Comparison of ENCODE assay signal across 28 cellular contexts in the genomic region with DNA sequence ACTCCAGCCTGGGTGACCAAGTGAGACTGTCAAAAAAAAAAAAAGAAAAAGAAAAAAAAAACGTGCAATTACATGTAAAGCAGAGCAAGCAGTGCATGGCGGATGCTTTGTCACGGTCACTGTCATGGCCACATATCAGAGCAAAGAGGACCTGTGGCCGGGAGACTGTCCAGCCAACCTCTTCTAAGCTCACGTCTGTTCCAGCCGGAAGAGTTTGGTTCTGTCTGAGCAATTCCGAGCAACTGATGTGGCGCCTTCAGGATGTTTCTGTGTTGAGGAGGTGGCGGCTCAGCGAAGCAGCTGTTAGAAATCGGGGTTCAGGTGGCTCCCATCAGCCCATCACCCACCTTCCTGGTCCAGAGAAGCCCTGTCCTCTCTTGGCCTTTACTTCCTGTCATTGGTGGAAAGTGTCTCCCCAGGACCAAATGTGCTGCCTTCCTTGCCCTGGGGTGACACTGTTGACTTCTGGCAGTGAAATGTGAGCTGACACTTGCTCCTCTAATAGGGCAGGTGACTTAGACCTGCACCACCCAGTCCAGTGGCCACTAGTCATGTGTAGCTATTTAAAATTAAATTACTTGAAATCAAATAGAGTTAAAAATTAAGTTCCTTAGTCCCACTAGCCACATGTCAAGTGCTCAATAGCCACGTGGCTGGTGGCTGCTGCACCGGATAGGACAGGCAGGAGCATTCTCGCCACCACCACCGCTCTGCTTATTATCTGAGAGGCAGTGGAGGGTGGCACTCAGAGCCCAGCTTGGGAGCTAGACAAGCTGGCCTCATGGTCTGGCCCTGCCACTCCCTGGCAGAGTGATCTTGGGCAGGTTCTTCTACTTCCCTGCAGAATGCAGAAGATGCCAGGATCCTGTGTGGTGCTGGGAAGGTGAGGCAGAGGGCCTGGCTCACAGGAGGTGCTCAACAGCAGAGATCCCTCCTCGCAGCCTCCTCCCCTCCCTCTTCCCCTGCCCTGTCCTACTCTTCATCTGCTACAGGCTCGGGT.
A peak's percentile ranks its signal among the peaks of the same experiment; 100 is the strongest.
DNase-seq lines count a peak whose midpoint lies in the region; ATAC-seq and TF ChIP-seq lines count a peak whose summit lies in the region.
"Had no signal": no experiment of that assay in that cellular context is flagged by ENCODE, and none has a peak within 500 bp of the region (broad histone marks: within the 10 kb centered on the region; RNA-seq: fewer than 3 reads in every experiment).

No MANE protein-coding gene starts in this region.

- no peaks in the 10 kb centered on the region for H3K36me3 ChIP-seq in right atrium auricular region
- H3K36me3 ChIP-seq in left ventricle myocardium inferior, result no peaks in the 10 kb centered on the region
- H3K36me3 ChIP-seq in parathyroid adenoma (ENCODE audit: control insufficient read depth, insufficient read depth, low read length), result no peaks in the 10 kb centered on the region
- H3K36me3 ChIP-seq: neutrophil had no signal

- peak; percentile 55 for ATAC-seq in Right ventricle myocardium superior (ENCODE audit: poor library complexity)
- ATAC-seq in GM18502 (IDR thresholded peaks at IDR 0.05; ENCODE audit: poor library complexity, unreplicated experiment), result no peak
- ATAC-seq: sciatic nerve; stimulated activated effector memory CD8-positive, alpha-beta T cell treated with anti-CD3 and anti-CD28 coated beads, Interleukin-12 subunit alpha, Interleukin-12 subunit beta, amount 100 ng/mL, for 72 hours had no signal

- H3K27ac ChIP-seq in right atrium auricular region, result no peak overlapping the region
- H3K27ac ChIP-seq in left ventricle myocardium inferior (replicated peaks), result peak overlapping the region; percentile 59
- H3K27ac ChIP-seq in parathyroid adenoma, result peak overlapping the region; percentile 98
- H3K27ac ChIP-seq: GM23248, neutrophil had no signal

- intact Hi-C loops in Right ventricle myocardium superior (cut with DNase I) (loop anchor here (10.0 kb wide), 1 partner anchor 175 kb away; no protein-coding TSS in a partner anchor), left ventricle myocardium inferior (cut with micrococcal nuclease) (no loop called here)
- intact Hi-C loops in activated T-helper 1 cell treated with anti-CD3 and anti-CD28 coated beads, Interleukin-12 subunit alpha, Interleukin-12 subunit beta, Interleukin-2, Interleukin-4 antibody, amounts not matched to agents 30 ng/mL and 10 ng/mL and 1 ng/mL, durations not matched to agents 14 hours and 24 hours and 36 hours (cut with micrococcal nuclease), result no loop called here

- H3K27ac Mint-ChIP-seq in nephron progenitor cell, result no peak overlapping the region
- H3K27ac Mint-ChIP-seq in activated T-helper 1 cell treated with anti-CD3 and anti-CD28 coated beads, Interleukin-12 subunit alpha, Interleukin-12 subunit beta, Interleukin-2, Interleukin-4 antibody, amounts not matched to agents 30 ng/mL and 10 ng/mL and 1 ng/mL, durations not matched to agents 14 hours and 24 hours and 36 hours, result no peak overlapping the region
- H3K27ac Mint-ChIP-seq: CD4-positive, alpha-beta memory T cell; HFFc6; progenitor cell of endocrine pancreas; stimulated activated effector memory CD8-positive, alpha-beta T cell treated with anti-CD3 and anti-CD28 coated beads, Interleukin-12 subunit alpha, Interleukin-12 subunit beta, amount 100 ng/mL, for 72 hours had no signal

- no peak overlapping the region for H3K9ac ChIP-seq in parathyroid adenoma
- H3K9ac ChIP-seq: GM23248 had no signal

- DNase-seq in Right ventricle myocardium superior (peak; percentile 53), right atrium auricular region (ENCODE audit: low spot score) (no peak), left ventricle myocardium inferior (no peak), 8988T (no peak), nephron progenitor cell (no peak)
- DNase-seq in activated T-helper 1 cell treated with anti-CD3 and anti-CD28 coated beads, Interleukin-12 subunit alpha, Interleukin-12 subunit beta, Interleukin-2, Interleukin-4 antibody, amounts not matched to agents 30 ng/mL and 10 ng/mL and 1 ng/mL, durations not matched to agents 14 hours and 24 hours and 36 hours (ENCODE audit: low spot score), result no peak
- DNase-seq: activated CD4-positive, alpha-beta T cell treated with anti-CD3 and anti-CD28 coated beads, Interleukin-2, amount 50 U/mL, for 48 hours; activated CD4-positive, CD25-positive, alpha-beta regulatory T cell treated with anti-CD3 and anti-CD28 coated beads, Interleukin-2, amount 50 U/mL, for 72 hours; activated CD8-positive, alpha-beta memory T cell treated with anti-CD3 and anti-CD28 coated beads, Interleukin-2, amount 50 U/mL, for 4 hours; activated naive CD4-positive, alpha-beta T cell treated with Interleukin-2 at 50 U/mL for 16 hours; CD4-positive, alpha-beta memory T cell; central memory CD4-positive, alpha-beta T cell; GM23248; HFFc6; KG1; mesenchymal stem cell; NCI-H1092 treated with DMSO at 0.1 percent for 48 hours; NCI-H187 treated with DMSO at 0.1 percent for 48 hours; NCI-H524; NK-92 treated with Interleukin-12 subunit alpha and Interleukin-12 subunit beta, amount 100 ng/mL, for 24 hours had no signal

- H3K4me1 Mint-ChIP-seq in nephron progenitor cell, result peaks cover 90% of the 10 kb centered on the region
- H3K4me1 Mint-ChIP-seq in activated T-helper 1 cell treated with anti-CD3 and anti-CD28 coated beads, Interleukin-12 subunit alpha, Interleukin-12 subunit beta, Interleukin-2, Interleukin-4 antibody, amounts not matched to agents 30 ng/mL and 10 ng/mL and 1 ng/mL, durations not matched to agents 14 hours and 24 hours and 36 hours (ENCODE audit: low read depth), result no peaks in the 10 kb centered on the region
- H3K4me1 Mint-ChIP-seq: CD4-positive, alpha-beta memory T cell; stimulated activated effector memory CD8-positive, alpha-beta T cell treated with anti-CD3 and anti-CD28 coated beads, Interleukin-12 subunit alpha, Interleukin-12 subunit beta, amount 100 ng/mL, for 72 hours had no signal

- H3K9me3 ChIP-seq in right atrium auricular region (no peaks in the 10 kb centered on the region), left ventricle myocardium inferior (replicated peaks) (no peaks in the 10 kb centered on the region), parathyroid adenoma (ENCODE audit: control insufficient read depth, low read length) (no peaks in the 10 kb centered on the region)
- H3K9me3 ChIP-seq: neutrophil had no signal

- H3K9me3 Mint-ChIP-seq in nephron progenitor cell, result no peaks in the 10 kb centered on the region
- no peaks in the 10 kb centered on the region for H3K9me3 Mint-ChIP-seq in activated T-helper 1 cell treated with anti-CD3 and anti-CD28 coated beads, Interleukin-12 subunit alpha, Interleukin-12 subunit beta, Interleukin-2, Interleukin-4 antibody, amounts not matched to agents 30 ng/mL and 10 ng/mL and 1 ng/mL, durations not matched to agents 14 hours and 24 hours and 36 hours
- H3K9me3 Mint-ChIP-seq: CD4-positive, alpha-beta memory T cell; HFFc6; stimulated activated effector memory CD8-positive, alpha-beta T cell treated with anti-CD3 and anti-CD28 coated beads, Interleukin-12 subunit alpha, Interleukin-12 subunit beta, amount 100 ng/mL, for 72 hours had no signal

- peaks cover 14% of the 10 kb centered on the region for H3K79me2 ChIP-seq in parathyroid adenoma

- H3K36me3 Mint-ChIP-seq in nephron progenitor cell (ENCODE audit: low read depth), result peaks cover 5% of the 10 kb centered on the region
- H3K36me3 Mint-ChIP-seq in activated T-helper 1 cell treated with anti-CD3 and anti-CD28 coated beads, Interleukin-12 subunit alpha, Interleukin-12 subunit beta, Interleukin-2, Interleukin-4 antibody, amounts not matched to agents 30 ng/mL and 10 ng/mL and 1 ng/mL, durations not matched to agents 14 hours and 24 hours and 36 hours (ENCODE audit: low read depth), result no peaks in the 10 kb centered on the region
- H3K36me3 Mint-ChIP-seq: CD4-positive, alpha-beta memory T cell; stimulated activated effector memory CD8-positive, alpha-beta T cell treated with anti-CD3 and anti-CD28 coated beads, Interleukin-12 subunit alpha, Interleukin-12 subunit beta, amount 100 ng/mL, for 72 hours had no signal

- H3K4me3 Mint-ChIP-seq in nephron progenitor cell, result no peak overlapping the region
- H3K4me3 Mint-ChIP-seq in activated T-helper 1 cell treated with anti-CD3 and anti-CD28 coated beads, Interleukin-12 subunit alpha, Interleukin-12 subunit beta, Interleukin-2, Interleukin-4 antibody, amounts not matched to agents 30 ng/mL and 10 ng/mL and 1 ng/mL, durations not matched to agents 14 hours and 24 hours and 36 hours, result no peak overlapping the region
- H3K4me3 Mint-ChIP-seq: HFFc6; stimulated activated effector memory CD8-positive, alpha-beta T cell treated with anti-CD3 and anti-CD28 coated beads, Interleukin-12 subunit alpha, Interleukin-12 subunit beta, amount 100 ng/mL, for 72 hours had no signal

- no peak overlapping the region for H3K4me3 ChIP-seq in right atrium auricular region
- H3K4me3 ChIP-seq in left ventricle myocardium inferior, result no peak overlapping the region
- H3K4me3 ChIP-seq in parathyroid adenoma (ENCODE audit: low read depth, low read length), result no peak overlapping the region
- H3K4me3 ChIP-seq: dorsolateral prefrontal cortex, GM23248, hepatocyte had no signal

- H3K27me3 ChIP-seq in right atrium auricular region (no peaks in the 10 kb centered on the region), left ventricle myocardium inferior (ENCODE audit: low read depth) (no peaks in the 10 kb centered on the region), parathyroid adenoma (ENCODE audit: control insufficient read depth, insufficient read depth, low read length) (no peaks in the 10 kb centered on the region)
- H3K27me3 ChIP-seq: dorsolateral prefrontal cortex, hepatocyte had no signal

- TF ChIP-seq CTCF in right atrium auricular region (IDR thresholded peaks at IDR 0.05), result no peak
- TF ChIP-seq CTCF in left ventricle myocardium inferior (IDR thresholded peaks at IDR 0.05; ENCODE audit: borderline replicate concordance), result no peak
- no peak for TF ChIP-seq CTCF in parathyroid adenoma (IDR thresholded peaks at IDR 0.05)
- TF ChIP-seq CTCF in nephron progenitor cell (IDR thresholded peaks at IDR 0.05), result no peak

- H2AFZ ChIP-seq in parathyroid adenoma, result no peak overlapping the region
- H2AFZ ChIP-seq: GM23248, hepatocyte had no signal

- H3K4me2 ChIP-seq in parathyroid adenoma (ENCODE audit: low read length), result no peak overlapping the region
- H3K4me2 ChIP-seq: hepatocyte had no signal

- H3K4me1 ChIP-seq in right atrium auricular region (peaks cover 0 to 29% of the 10 kb centered on the region in 2 donors), left ventricle myocardium inferior (peaks cover 54% of the 10 kb centered on the region), parathyroid adenoma (peaks cover 32% of the 10 kb centered on the region)

- peaks cover 14% of the 10 kb centered on the region for H3K27me3 Mint-ChIP-seq in nephron progenitor cell (ENCODE audit: low read depth, poor library complexity)
- H3K27me3 Mint-ChIP-seq in activated T-helper 1 cell treated with anti-CD3 and anti-CD28 coated beads, Interleukin-12 subunit alpha, Interleukin-12 subunit beta, Interleukin-2, Interleukin-4 antibody, amounts not matched to agents 30 ng/mL and 10 ng/mL and 1 ng/mL, durations not matched to agents 14 hours and 24 hours and 36 hours (ENCODE audit: insufficient read depth), result no peaks in the 10 kb centered on the region

Comparison
In these comparisons a context has a peak if more than half of its experiments do, and no peak if none do; other contexts are left out.
1. H3K27ac ChIP-seq: peak in left ventricle myocardium inferior (single experiment) and parathyroid adenoma (single experiment); none in right atrium auricular region (0 of 2).